Comparison of ENCODE assay signal across 1 cellular context in genomic region chr2:130372833-130373807, GRCh38.
TF ChIP-seq lines count a peak whose summit lies in the region.

No MANE protein-coding gene starts in this region.

TF ChIP-seq in HepG2, 621 proteins besides CTCF, POLR2A, EP300 and RAD21:
- no peak for TF ChIP-seq ZHX2 (IDR thresholded peaks at IDR 0.05; ENCODE audit: low read depth)
- TF ChIP-seq ZHX2 (CRISPR knock-in tag; IDR thresholded peaks at IDR 0.05; ENCODE audit: borderline replicate concordance): no peak
- TF ChIP-seq, protein P1, sequence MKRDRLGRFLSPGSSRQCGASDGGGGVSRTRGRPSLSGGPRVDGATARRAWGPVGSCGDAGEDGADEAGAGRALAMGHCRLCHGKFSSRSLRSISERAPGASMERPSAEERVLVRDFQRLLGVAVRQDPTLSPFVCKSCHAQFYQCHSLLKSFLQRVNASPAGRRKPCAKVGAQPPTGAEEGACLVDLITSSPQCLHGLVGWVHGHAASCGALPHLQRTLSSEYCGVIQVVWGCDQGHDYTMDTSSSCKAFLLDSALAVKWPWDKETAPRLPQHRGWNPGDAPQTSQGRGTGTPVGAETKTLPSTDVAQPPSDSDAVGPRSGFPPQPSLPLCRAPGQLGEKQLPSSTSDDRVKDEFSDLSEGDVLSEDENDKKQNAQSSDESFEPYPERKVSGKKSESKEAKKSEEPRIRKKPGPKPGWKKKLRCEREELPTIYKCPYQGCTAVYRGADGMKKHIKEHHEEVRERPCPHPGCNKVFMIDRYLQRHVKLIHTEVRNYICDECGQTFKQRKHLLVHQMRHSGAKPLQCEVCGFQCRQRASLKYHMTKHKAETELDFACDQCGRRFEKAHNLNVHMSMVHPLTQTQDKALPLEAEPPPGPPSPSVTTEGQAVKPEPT (CRISPR knock-in tag; IDR thresholded peaks at IDR 0.05; ENCODE audit: low read depth): no peak
- no peak for TF ChIP-seq TAF15 (IDR thresholded peaks at IDR 0.05; ENCODE audit: low read depth, low read length, poor library complexity, severe bottlenecking)
- TF ChIP-seq AGO1 (IDR thresholded peaks at IDR 0.05; ENCODE audit: low read depth, low read length, poor library complexity, severe bottlenecking): no peak
- no peak for TF ChIP-seq ZNF234 (CRISPR knock-in tag; conservative IDR thresholded peaks at IDR 0.05)
- TF ChIP-seq NFIC (IDR thresholded peaks at IDR 0.05; ENCODE audit: low read length): no peak
- no peak for TF ChIP-seq KAT7 (CRISPR knock-in tag; IDR thresholded peaks at IDR 0.05; ENCODE audit: borderline replicate concordance)
- no peak for TF ChIP-seq MAZ (IDR thresholded peaks at IDR 0.05; ENCODE audit: borderline replicate concordance, low read depth, low read length)
- TF ChIP-seq MAZ (CRISPR knock-in tag; IDR thresholded peaks at IDR 0.05; ENCODE audit: low read depth): no peak
- TF ChIP-seq MBD4 (IDR thresholded peaks at IDR 0.05; ENCODE audit: borderline replicate concordance, low read length): no peak
- no peak for TF ChIP-seq KLF15 (CRISPR knock-in tag; IDR thresholded peaks at IDR 0.05; ENCODE audit: borderline replicate concordance)
- no peak for TF ChIP-seq AKNA (CRISPR knock-in tag; IDR thresholded peaks at IDR 0.05; ENCODE audit: borderline replicate concordance)
- TF ChIP-seq JUNB (CRISPR knock-in tag; IDR thresholded peaks at IDR 0.05; ENCODE audit: borderline replicate concordance): no peak
- TF ChIP-seq SOX13 (IDR thresholded peaks at IDR 0.05): no peak
- no peak for TF ChIP-seq SOX13 (CRISPR knock-in tag; conservative IDR thresholded peaks at IDR 0.05 in 1 of 2, IDR thresholded peaks at IDR 0.05 in 1 of 2)
- TF ChIP-seq CEBPB (IDR thresholded peaks at IDR 0.05; ENCODE audit: borderline replicate concordance, low read depth, low read length): no peak
